19 cellular contexts compared by ENCODE assay signal in genomic region chrX:68762649-68763268, GRCh38.
"Had no signal": no experiment of that assay in that cellular context is flagged by ENCODE, and none has a peak within 500 bp of the region (broad histone marks: within the 10 kb centered on the region; RNA-seq: fewer than 3 reads in every experiment).

No MANE protein-coding gene starts in this region.

- H3K27me3 ChIP-seq: ascending aorta, brain microvascular endothelial cell, neural progenitor cell, thyroid gland had no signal

- H3K9me3 ChIP-seq: ascending aorta, thyroid gland had no signal

- H3K27ac ChIP-seq: ascending aorta, brain microvascular endothelial cell, neural progenitor cell, thyroid gland had no signal

- DNase-seq: activated CD4-positive, alpha-beta T cell treated with anti-CD3 and anti-CD28 coated beads for 1 hour; activated CD8-positive, alpha-beta memory T cell treated with anti-CD3 and anti-CD28 coated beads, Interleukin-2, amount 50 U/mL, for 4 hours; activated T-cell treated with anti-CD3 and anti-CD28 coated beads, Interleukin-2, amount 50 U/mL, for 24 hours; brain microvascular endothelial cell; effector memory CD8-positive, alpha-beta T cell; foreskin melanocyte; head of caudate nucleus; left colon; naive thymus-derived CD4-positive, alpha-beta T cell; retina; stimulated activated CD4-positive, alpha-beta T cell treated with anti-CD3 and anti-CD28 coated beads, Interleukin-4, amount 100 ng/mL, for 24 hours; stimulated activated naive CD4-positive, alpha-beta T cell treated with Interleukin-2 at 50 U/mL for 16 hours; T-helper 9 cell; thyroid gland had no signal

- ATAC-seq: activated naive CD4-positive, alpha-beta T cell treated with anti-CD3 and anti-CD28 coated beads, Interleukin-2, amount 50 U/mL, for 72 hours; activated T-helper 17 cell treated with anti-CD3 and anti-CD28 coated beads, Interleukin-2, amount 50 U/mL, for 72 hours; effector memory CD8-positive, alpha-beta T cell; left colon; naive thymus-derived CD4-positive, alpha-beta T cell had no signal

- H3K4me3 ChIP-seq: ascending aorta, lung, neural progenitor cell, thyroid gland had no signal

- H3K36me3 ChIP-seq: ascending aorta, brain microvascular endothelial cell, neural progenitor cell, thyroid gland had no signal

- H3K4me1 ChIP-seq: ascending aorta, neural progenitor cell, thyroid gland had no signal
